In the genomic region with DNA sequence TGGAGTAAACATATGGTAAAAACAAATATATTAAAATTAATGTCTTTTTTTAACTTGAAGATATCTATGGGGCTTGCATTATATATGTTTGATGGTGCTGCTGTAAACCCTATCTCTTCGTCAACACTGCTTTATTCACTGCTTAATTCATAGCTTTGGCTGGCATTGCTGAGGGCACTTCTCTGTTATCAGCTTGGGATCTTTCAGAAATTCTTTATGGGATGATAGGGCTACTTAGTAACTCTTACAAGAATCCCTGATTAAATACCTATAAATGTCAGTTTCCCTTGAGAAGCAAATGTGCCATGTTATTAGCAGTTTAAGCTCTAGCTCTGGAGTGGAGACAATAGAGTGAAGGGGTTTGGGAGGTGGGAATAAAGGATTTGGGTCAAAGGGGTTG, we compare ENCODE assay signal across 1 cellular context.
TF ChIP-seq lines count a peak whose summit lies in the region.

No MANE protein-coding gene starts in this region.

TF ChIP-seq in IMR-90, 13 proteins besides CTCF, POLR2A, EP300 and RAD21 (continued from another document):
- TF ChIP-seq, protein P1, sequence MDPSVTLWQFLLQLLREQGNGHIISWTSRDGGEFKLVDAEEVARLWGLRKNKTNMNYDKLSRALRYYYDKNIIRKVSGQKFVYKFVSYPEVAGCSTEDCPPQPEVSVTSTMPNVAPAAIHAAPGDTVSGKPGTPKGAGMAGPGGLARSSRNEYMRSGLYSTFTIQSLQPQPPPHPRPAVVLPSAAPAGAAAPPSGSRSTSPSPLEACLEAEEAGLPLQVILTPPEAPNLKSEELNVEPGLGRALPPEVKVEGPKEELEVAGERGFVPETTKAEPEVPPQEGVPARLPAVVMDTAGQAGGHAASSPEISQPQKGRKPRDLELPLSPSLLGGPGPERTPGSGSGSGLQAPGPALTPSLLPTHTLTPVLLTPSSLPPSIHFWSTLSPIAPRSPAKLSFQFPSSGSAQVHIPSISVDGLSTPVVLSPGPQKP (IDR thresholded peaks at IDR 0.05; ENCODE audit: borderline replicate concordance, low read depth, low read length): no peak
- no peak for TF ChIP-seq RFX5 (IDR thresholded peaks at IDR 0.05; ENCODE audit: low read depth, low read length)
- TF ChIP-seq, protein P2, sequence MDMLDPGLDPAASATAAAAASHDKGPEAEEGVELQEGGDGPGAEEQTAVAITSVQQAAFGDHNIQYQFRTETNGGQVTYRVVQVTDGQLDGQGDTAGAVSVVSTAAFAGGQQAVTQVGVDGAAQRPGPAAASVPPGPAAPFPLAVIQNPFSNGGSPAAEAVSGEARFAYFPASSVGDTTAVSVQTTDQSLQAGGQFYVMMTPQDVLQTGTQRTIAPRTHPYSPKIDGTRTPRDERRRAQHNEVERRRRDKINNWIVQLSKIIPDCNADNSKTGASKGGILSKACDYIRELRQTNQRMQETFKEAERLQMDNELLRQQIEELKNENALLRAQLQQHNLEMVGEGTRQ (IDR thresholded peaks at IDR 0.05; ENCODE audit: low read depth, low read length): no peak
